Comparison of ENCODE assay signal across 8 cellular contexts in the genomic region with DNA sequence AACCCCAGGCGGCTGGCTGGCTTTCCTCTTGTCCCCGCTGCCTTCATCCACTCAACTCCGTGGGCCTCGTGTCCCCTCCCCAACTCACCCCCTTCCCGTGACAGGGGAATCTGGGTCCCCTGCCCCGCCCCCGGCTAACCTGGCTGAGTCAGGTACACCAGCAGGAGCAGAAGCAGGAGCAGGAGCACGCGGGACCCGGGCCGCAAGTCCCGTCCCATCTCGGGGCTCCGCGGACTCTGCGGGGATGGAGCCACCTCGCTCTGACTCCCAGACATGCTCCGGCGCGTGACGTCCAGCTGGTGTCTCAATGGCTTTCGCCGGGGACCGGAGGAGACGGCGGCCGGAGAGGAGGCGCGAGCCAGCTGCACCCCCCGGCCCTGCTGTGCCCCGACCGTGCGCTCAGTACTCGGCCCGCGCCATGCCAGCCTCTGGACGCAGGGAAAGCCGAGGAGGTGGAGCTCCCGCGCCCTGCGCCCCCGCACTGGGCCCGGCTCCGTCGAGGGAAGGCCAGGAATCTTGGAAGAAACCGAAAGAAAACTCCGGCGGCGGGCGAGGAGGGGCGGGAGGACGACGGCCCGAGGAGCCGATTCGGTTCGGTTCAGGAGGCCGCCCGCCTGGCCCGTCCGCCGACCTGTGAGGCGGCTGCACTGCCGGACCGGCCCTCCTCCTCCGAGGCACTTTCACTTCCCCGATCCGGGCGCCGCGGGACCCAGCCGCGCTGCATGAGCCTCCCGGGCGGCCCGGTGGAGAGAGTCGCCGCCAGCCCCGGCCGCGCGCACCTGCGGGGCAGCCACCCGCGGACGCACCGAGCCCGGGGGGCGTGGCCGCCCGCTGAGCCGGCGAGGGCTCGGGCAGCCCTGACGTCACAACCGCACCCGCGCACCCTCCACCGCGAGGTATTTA. TPM values are rescaled to one million over a fixed set of nuclear protein-coding genes. Genes with fewer than 3 reads are reported as not detected.
A peak's percentile ranks its signal among the peaks of the same experiment; 100 is the strongest.
DNase-seq lines count a peak whose midpoint lies in the region; ATAC-seq, FAIRE-seq and TF ChIP-seq lines count a peak whose summit lies in the region.

A gene with protein sequence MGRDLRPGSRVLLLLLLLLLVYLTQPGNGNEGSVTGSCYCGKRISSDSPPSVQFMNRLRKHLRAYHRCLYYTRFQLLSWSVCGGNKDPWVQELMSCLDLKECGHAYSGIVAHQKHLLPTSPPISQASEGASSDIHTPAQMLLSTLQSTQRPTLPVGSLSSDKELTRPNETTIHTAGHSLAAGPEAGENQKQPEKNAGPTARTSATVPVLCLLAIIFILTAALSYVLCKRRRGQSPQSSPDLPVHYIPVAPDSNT (minus strand): TSS at position 807 of the 903 bp plus-strand sequence. CDS start 589 bp downstream, at position 218.
A gene with protein sequence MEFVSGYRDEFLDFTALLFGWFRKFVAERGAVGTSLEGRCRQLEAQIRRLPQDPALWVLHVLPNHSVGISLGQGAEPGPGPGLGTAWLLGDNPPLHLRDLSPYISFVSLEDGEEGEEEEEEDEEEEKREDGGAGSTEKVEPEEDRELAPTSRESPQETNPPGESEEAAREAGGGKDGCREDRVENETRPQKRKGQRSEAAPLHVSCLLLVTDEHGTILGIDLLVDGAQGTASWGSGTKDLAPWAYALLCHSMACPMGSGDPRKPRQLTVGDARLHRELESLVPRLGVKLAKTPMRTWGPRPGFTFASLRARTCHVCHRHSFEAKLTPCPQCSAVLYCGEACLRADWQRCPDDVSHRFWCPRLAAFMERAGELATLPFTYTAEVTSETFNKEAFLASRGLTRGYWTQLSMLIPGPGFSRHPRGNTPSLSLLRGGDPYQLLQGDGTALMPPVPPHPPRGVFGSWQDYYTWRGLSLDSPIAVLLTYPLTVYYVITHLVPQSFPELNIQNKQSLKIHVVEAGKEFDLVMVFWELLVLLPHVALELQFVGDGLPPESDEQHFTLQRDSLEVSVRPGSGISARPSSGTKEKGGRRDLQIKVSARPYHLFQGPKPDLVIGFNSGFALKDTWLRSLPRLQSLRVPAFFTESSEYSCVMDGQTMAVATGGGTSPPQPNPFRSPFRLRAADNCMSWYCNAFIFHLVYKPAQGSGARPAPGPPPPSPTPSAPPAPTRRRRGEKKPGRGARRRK (plus strand): TSS at position 712 of the 903 bp plus-strand sequence. CDS start 716 bp downstream, outside the sequence.

- ATAC-seq in GM21526 (IDR thresholded peaks at IDR 0.05; ENCODE audit: low FRiP score, unreplicated experiment): no peak

- intact Hi-C loops in stomach (cut with DNase I; ENCODE audit: low total_unique reads): loop anchor here (10.0 kb wide), 2 partner anchors 45 to 155 kb away; a partner anchor contains a TSS

- WGBS in stomach, 5 donors: 0 to 1% (median 0%) methylated on average over 46 to 100 of the region's 100 CpGs

- FAIRE-seq in GM12892 (lab: Jason Lieb, UNC): peak; percentile 94

- no peak for TF ChIP-seq EP300 in stomach (IDR thresholded peaks at IDR 0.05)

- H3K9ac ChIP-seq in mucosa of rectum (ENCODE audit: low read depth in 1 of 2, low read length in 2 of 2): peak within 1 kb of the TSS; percentile 63 to 74

- TF ChIP-seq POLR2A in GM12892 (IDR thresholded peaks at IDR 0.05; ENCODE audit: low read depth, low read length) (no peak), stomach (IDR thresholded peaks at IDR 0.05) (no peak)

- DNase-seq in GM12892 (ENCODE audit: insufficient read length) (peak; percentile 87), MG63 (peak; percentile 56), epithelial cell of proximal tubule (ENCODE audit: low read depth) (no peak), stomach (peak; percentile 82), DMS153 treated with DMSO at 0.1 percent for 48 hours (lab: John Stamatoyannopoulos, UW; ENCODE audit: unreplicated experiment) (no peak)
- DNase-seq in activated CD8-positive, alpha-beta memory T cell treated with anti-CD3 and anti-CD28 coated beads, Interleukin-2, amount 50 U/mL, for 48 hours: peak; percentile 78

- TF ChIP-seq CTCF in epithelial cell of proximal tubule (conservative IDR thresholded peaks at IDR 0.05; ENCODE audit: low read depth, low read length) (no peak), stomach (IDR thresholded peaks at IDR 0.05) (no peak)

- H3K36me3 ChIP-seq in MG63 (no peaks in the 10 kb centered on the region), mucosa of rectum (ENCODE audit: control insufficient read depth in 2 of 2, insufficient read depth in 2 of 2, low read length in 2 of 2) (peaks cover 0 to 5% of the 10 kb centered on the region in 2 donors), stomach (peaks cover 1 to 9% (median 7%) of the 10 kb centered on the region in 4 donors)

- H3K27me3 ChIP-seq in MG63: no peaks in the 10 kb centered on the region
- H3K27me3 ChIP-seq in mucosa of rectum (ENCODE audit: control insufficient read depth in 2 of 2, insufficient read depth in 2 of 2, low read length in 2 of 2): peaks cover 0 to under 1% of the 10 kb centered on the region in 2 donors
- peaks cover 0 to 19% (median 0%) of the 10 kb centered on the region in 3 donors for H3K27me3 ChIP-seq in stomach

- no peaks in the 10 kb centered on the region for H3K9me3 ChIP-seq in MG63
- no peaks in the 10 kb centered on the region for H3K9me3 ChIP-seq in mucosa of rectum (ENCODE audit: control insufficient read depth in 2 of 2, low read length in 2 of 2)
- H3K9me3 ChIP-seq in stomach: no peaks in the 10 kb centered on the region

- H3K27ac ChIP-seq in mucosa of rectum (ENCODE audit: low read depth in 2 of 2, low read length in 2 of 2): peak within 1 kb of the TSS; percentile 56 to 65
- peak within 1 kb of the TSS; percentile 77 to 86 (median 85) for H3K27ac ChIP-seq in stomach

- H3K4me3 ChIP-seq in MG63 (peak within 1 kb of the TSS; percentile 58), epithelial cell of proximal tubule (ENCODE audit: low read depth, low read length) (peak within 1 kb of the TSS; percentile 73), mucosa of rectum (ENCODE audit: low read length in 2 of 2) (peak within 1 kb of the TSS; percentile 76 to 82), stomach (peak within 1 kb of the TSS; percentile 66 to 76 (median 72))

- peaks cover 8 to 12% of the 10 kb centered on the region in 2 donors for H3K4me1 ChIP-seq in mucosa of rectum (ENCODE audit: control insufficient read depth in 2 of 2, insufficient read depth in 2 of 2, low read length in 2 of 2)
- peaks cover 11 to 43% (median 15%) of the 10 kb centered on the region in 4 donors for H3K4me1 ChIP-seq in stomach

RNA-seq across cellular contexts. Expression of the first gene that starts in this region (rescaled TPM):
- polyA plus RNA-seq in GM12892 (2012; ENCODE audit: missing spikeins): 2.1 TPM
- 1.8 and 3.7 TPM in 2 replicates for total RNA-seq in MG63 (2014; rRNA removed; shearing (Covaris generic); ENCODE audit: low replicate concordance)
- total RNA-seq in epithelial cell of proximal tubule (19.0 and 32.3 TPM in 2 replicates), stomach (10 to 100 TPM; 17.4 to 47.4 (median 30.9) TPM)
- 10 to 100 TPM; 13.7 to 37.6 (median 26.6) TPM for polyA plus RNA-seq in stomach

RNA-seq across cellular contexts. Expression of the second gene that starts in this region (rescaled TPM):
- not detected for polyA plus RNA-seq in GM12892 (2012; ENCODE audit: missing spikeins)
- 0.30 and 0.33 TPM in 2 replicates for total RNA-seq in MG63 (2014; rRNA removed; shearing (Covaris generic); ENCODE audit: low replicate concordance)
- total RNA-seq in epithelial cell of proximal tubule (0.36 and 1.5 TPM in 2 replicates), stomach (1 to 10 TPM in 2 of 5 donors, under 1 TPM in 1, not detected in 2; 0.43 to 3.1 (median 1.5) TPM)
- 1 to 10 TPM in 2 of 3 donors, not detected in 1; 1.8 to 3.2 TPM for polyA plus RNA-seq in stomach

Comparison
In these comparisons a context has a peak if more than half of its experiments do, and no peak if none do; other contexts are left out.
1. DNase-seq: peak in GM12892 (single experiment), MG63 (single experiment), activated CD8-positive, alpha-beta memory T cell treated with anti-CD3 and anti-CD28 coated beads, Interleukin-2, amount 50 U/mL, for 48 hours (single experiment) and stomach (single experiment); none in epithelial cell of proximal tubule (single experiment) and DMS153 treated with DMSO at 0.1 percent for 48 hours (single experiment).
2. Peak in every context shown above with its lines, with median percentiles within 50 percentile points of each other: H3K4me3 ChIP-seq.